ENCODE assay signal across 1 cellular context in genomic region chr2:208256192-208256782, GRCh38.
TF ChIP-seq lines count a peak whose summit lies in the region.

No MANE protein-coding gene starts in this region.

TF ChIP-seq in GM23338, 12 proteins besides CTCF, POLR2A, EP300 and RAD21 (continued from another document):
- no peak for TF ChIP-seq ZNF462 (CRISPR knock-in tag; IDR thresholded peaks at IDR 0.05)
- no peak for TF ChIP-seq POLR2AphosphoS5 (IDR thresholded peaks at IDR 0.05; ENCODE audit: low read depth)
